In the genomic region with DNA sequence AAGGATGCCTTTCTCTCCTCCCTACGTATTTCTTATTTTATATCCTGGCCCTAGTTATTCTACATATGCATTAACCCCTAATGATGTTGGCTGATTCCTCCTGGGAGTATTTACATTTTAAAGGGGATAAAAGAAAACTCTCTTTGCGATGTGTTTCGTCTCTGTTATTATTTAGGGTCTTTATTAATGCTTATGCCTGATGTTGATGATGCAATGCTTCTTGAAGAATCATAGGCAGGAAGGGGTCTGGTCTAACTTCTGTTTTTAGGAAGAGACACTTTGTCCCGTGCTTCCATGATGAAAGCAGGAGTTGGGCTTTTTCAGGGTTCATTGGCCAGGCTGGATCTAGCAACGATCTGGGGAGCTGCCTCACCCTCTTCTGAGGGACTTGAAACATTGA, we compare ENCODE assay signal across 21 cellular contexts. TPM values are rescaled to one million over a fixed set of nuclear protein-coding genes. Genes with fewer than 3 reads are reported as not detected.
"Had no signal": no experiment of that assay in that cellular context is flagged by ENCODE, and none has a peak within 500 bp of the region (broad histone marks: within the 10 kb centered on the region; RNA-seq: fewer than 3 reads in every experiment).

No MANE protein-coding gene starts in this region.

- DNase-seq: activated CD4-positive, alpha-beta T cell treated with anti-CD3 and anti-CD28 coated beads, Interleukin-2, amount 50 U/mL, for 4 hours; activated gamma-delta T cell; effector CD8-positive, alpha-beta T cell; heart right ventricle; mesendoderm; natural killer cell; upper lobe of right lung; WERI-Rb-1 had no signal

- H3K9me3 ChIP-seq: gastroesophageal sphincter, heart right ventricle, prostate gland, right atrium auricular region, thoracic aorta, upper lobe of right lung had no signal

- H3K27ac ChIP-seq: gastroesophageal sphincter, heart right ventricle, prostate gland, right atrium auricular region, thoracic aorta, upper lobe of right lung, WERI-Rb-1 had no signal

- H3K4me3 ChIP-seq: right atrium auricular region, upper lobe of right lung had no signal

- H3K4me3 Mint-ChIP-seq: activated naive CD4-positive, alpha-beta T cell treated with anti-CD3 and anti-CD28 coated beads, Interleukin-2, amount 50 U/mL, for 24 hours; dendritic cell treated with granulocyte-macrophage colony-stimulating factor and Interleukin-4, amounts not matched to agents 40 ng/mL and 50 ng/mL, for 4 days; natural killer cell had no signal

- H3K4me1 ChIP-seq: prostate gland, upper lobe of right lung had no signal

- H3K36me3 Mint-ChIP-seq: activated naive CD4-positive, alpha-beta T cell treated with anti-CD3 and anti-CD28 coated beads, Interleukin-2, amount 50 U/mL, for 24 hours had no signal

- H3K27ac Mint-ChIP-seq: activated naive CD4-positive, alpha-beta T cell treated with anti-CD3 and anti-CD28 coated beads, Interleukin-2, amount 50 U/mL, for 24 hours; dendritic cell treated with granulocyte-macrophage colony-stimulating factor and Interleukin-4, amounts not matched to agents 40 ng/mL and 50 ng/mL, for 4 days; natural killer cell had no signal

- H3K9me3 Mint-ChIP-seq: activated naive CD4-positive, alpha-beta T cell treated with anti-CD3 and anti-CD28 coated beads, Interleukin-2, amount 50 U/mL, for 24 hours; dendritic cell treated with granulocyte-macrophage colony-stimulating factor and Interleukin-4, amounts not matched to agents 40 ng/mL and 50 ng/mL, for 4 days; natural killer cell had no signal

- H3K36me3 ChIP-seq: gastroesophageal sphincter, heart right ventricle, prostate gland, right atrium auricular region, thoracic aorta, upper lobe of right lung, WERI-Rb-1 had no signal

- ATAC-seq: esophagus mucosa, gastroesophageal sphincter, natural killer cell had no signal

RNA-seq across cellular contexts. Expression of a gene that starts 0.8 kb away (rescaled TPM):
- total RNA-seq: activated CD8-positive, alpha-beta memory T cell treated with anti-CD3 and anti-CD28 coated beads for 36 hours; chondrocyte; esophagus mucosa; gastroesophageal sphincter; heart right ventricle; liver; natural killer cell; osteoblast; prostate gland; right atrium auricular region; skeletal muscle tissue; T-helper 2 cell treated with Interferon-gamma antibody and Interleukin-4, amounts not matched to agents 100 ng/mL and 5 ng/mL, for 36 hours; thoracic aorta; upper lobe of right lung had no signal
- polyA plus RNA-seq: heart right ventricle, liver had no signal

RNA-seq across cellular contexts. Expression of a gene that starts 15.1 kb away (rescaled TPM):
- total RNA-seq: activated CD8-positive, alpha-beta memory T cell treated with anti-CD3 and anti-CD28 coated beads for 36 hours; chondrocyte; esophagus mucosa; liver; natural killer cell; osteoblast; T-helper 2 cell treated with Interferon-gamma antibody and Interleukin-4, amounts not matched to agents 100 ng/mL and 5 ng/mL, for 36 hours had no signal
- polyA plus RNA-seq: heart right ventricle, liver had no signal
